ENCODE assay signal across 8 cellular contexts in genomic region chr6:143536866-143537691, GRCh38. TPM values are rescaled to one million over a fixed set of nuclear protein-coding genes. Genes with fewer than 3 reads are reported as not detected.
DNase-seq lines count a peak whose midpoint lies in the region; ATAC-seq and TF ChIP-seq lines count a peak whose summit lies in the region.

No MANE protein-coding gene starts in this region.

- ATAC-seq in GM18520 (IDR thresholded peaks at IDR 0.05; ENCODE audit: unreplicated experiment) (peak; percentile 28), HG03066 (IDR thresholded peaks at IDR 0.05; ENCODE audit: low read depth, unreplicated experiment) (peak; percentile 67)
- peak; percentile 72 for ATAC-seq in stimulated activated effector memory CD8-positive, alpha-beta T cell treated with anti-CD3 and anti-CD28 coated beads, Interleukin-12 subunit alpha, Interleukin-12 subunit beta, amount 100 ng/mL, for 72 hours

- H3K27ac Mint-ChIP-seq in stimulated activated effector memory CD8-positive, alpha-beta T cell treated with anti-CD3 and anti-CD28 coated beads, Interleukin-12 subunit alpha, Interleukin-12 subunit beta, amount 100 ng/mL, for 72 hours = peak overlapping the region; percentile 70

- H3K4me3 ChIP-seq in epithelial cell of esophagus (ENCODE audit: low read length) = peak overlapping the region; percentile 50

- DNase-seq in A172 (ENCODE audit: low spot score) (peak; percentile 34), NOMO-1 (lab: John Stamatoyannopoulos, UW; ENCODE audit: unreplicated experiment in 2 of 2) (peak; percentile 81 to 83), epithelial cell of esophagus (ENCODE audit: low read depth) (peak; percentile 68), midbrain (lab: John Stamatoyannopoulos, UW) (peak; percentile 29)
- peak; percentile 77 for DNase-seq in activated CD8-positive, alpha-beta memory T cell treated with anti-CD3 and anti-CD28 coated beads, Interleukin-2, amount 50 U/mL, for 48 hours
- peak; percentile 42 to 79 for DNase-seq in stimulated activated effector memory CD8-positive, alpha-beta T cell treated with anti-CD3 and anti-CD28 coated beads, Interleukin-12 subunit alpha, Interleukin-12 subunit beta, amount 100 ng/mL, for 72 hours (ENCODE audit: low spot score in 2 of 2)

- TF ChIP-seq CTCF in epithelial cell of esophagus (IDR thresholded peaks at IDR 0.05; ENCODE audit: insufficient read depth, low read depth, low read length, missing control alignments) = peak; percentile 59

- H3K4me3 Mint-ChIP-seq in stimulated activated effector memory CD8-positive, alpha-beta T cell treated with anti-CD3 and anti-CD28 coated beads, Interleukin-12 subunit alpha, Interleukin-12 subunit beta, amount 100 ng/mL, for 72 hours = peak overlapping the region; percentile 76

- peaks cover 33% of the 10 kb centered on the region for H3K4me1 Mint-ChIP-seq in stimulated activated effector memory CD8-positive, alpha-beta T cell treated with anti-CD3 and anti-CD28 coated beads, Interleukin-12 subunit alpha, Interleukin-12 subunit beta, amount 100 ng/mL, for 72 hours

- no peaks in the 10 kb centered on the region for H3K36me3 Mint-ChIP-seq in stimulated activated effector memory CD8-positive, alpha-beta T cell treated with anti-CD3 and anti-CD28 coated beads, Interleukin-12 subunit alpha, Interleukin-12 subunit beta, amount 100 ng/mL, for 72 hours

- H3K9me3 Mint-ChIP-seq in stimulated activated effector memory CD8-positive, alpha-beta T cell treated with anti-CD3 and anti-CD28 coated beads, Interleukin-12 subunit alpha, Interleukin-12 subunit beta, amount 100 ng/mL, for 72 hours = no peaks in the 10 kb centered on the region

RNA-seq across cellular contexts. Expression of gene FUCA2, which starts 25.6 kb away (rescaled TPM):
- total RNA-seq in A172 (2014; rRNA removed; shearing (Covaris generic)) = 88.9 and 95.2 TPM in 2 replicates

Comparison
In these comparisons a context has a peak if more than half of its experiments do, and no peak if none do; other contexts are left out.
1. Peak in every context shown above with its lines: DNase-seq, ATAC-seq and H3K4me3 ChIP-seq.
2. DNase-seq: peak in every context shown above with its lines; median percentile 82 in NOMO-1; 77 in activated CD8-positive, alpha-beta memory T cell treated with anti-CD3 and anti-CD28 coated beads, Interleukin-2, amount 50 U/mL, for 48 hours; 68 in epithelial cell of esophagus; 60 in stimulated activated effector memory CD8-positive, alpha-beta T cell treated with anti-CD3 and anti-CD28 coated beads, Interleukin-12 subunit alpha, Interleukin-12 subunit beta, amount 100 ng/mL, for 72 hours; 34 in A172; 29 in midbrain.